Comparison of ENCODE assay signal across 11 cellular contexts in the genomic region with DNA sequence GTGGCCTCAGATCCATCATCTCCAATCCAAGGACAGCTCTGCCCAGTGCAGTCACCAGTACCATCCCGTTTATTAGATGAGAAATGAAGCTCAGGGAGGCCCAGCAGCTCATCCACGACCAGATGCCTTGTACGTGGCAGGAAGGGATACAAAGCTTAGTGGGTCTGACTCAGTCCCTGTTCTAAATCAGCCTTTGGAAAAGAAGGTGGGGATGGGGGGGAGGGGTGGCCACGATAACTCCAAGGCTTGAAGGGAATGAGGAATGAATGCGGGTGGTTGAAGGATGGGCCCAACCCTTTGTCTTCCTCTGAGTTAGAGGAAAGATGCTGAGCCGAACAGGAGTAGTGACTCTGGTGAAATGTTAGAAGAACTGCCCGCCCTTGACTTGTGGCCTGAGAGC. TPM values are rescaled to one million over a fixed set of nuclear protein-coding genes. Genes with fewer than 3 reads are reported as not detected.
DNase-seq lines count a peak whose midpoint lies in the region; ATAC-seq, FAIRE-seq and TF ChIP-seq lines count a peak whose summit lies in the region.
"Had no signal": no experiment of that assay in that cellular context is flagged by ENCODE, and none has a peak within 500 bp of the region (broad histone marks: within the 10 kb centered on the region; RNA-seq: fewer than 3 reads in every experiment).

No MANE protein-coding gene starts in this region.

- no peak for ATAC-seq in heart left ventricle
- ATAC-seq: psoas muscle had no signal

- H3K4me1 ChIP-seq in kidney (ENCODE audit: control insufficient read depth in 1 of 2, insufficient read depth in 1 of 2, low read depth in 1 of 2, low read length in 2 of 2), result peaks cover 14 to 24% of the 10 kb centered on the region in 2 donors
- peaks cover 16 to 17% of the 10 kb centered on the region in 2 donors for H3K4me1 ChIP-seq in thyroid gland
- H3K4me1 ChIP-seq in heart left ventricle, result peaks cover 0 to 6% (median 0%) of the 10 kb centered on the region in 12 donors
- H3K4me1 ChIP-seq: psoas muscle had no signal

- H3K9me3 ChIP-seq in kidney (ENCODE audit: control insufficient read depth in 1 of 2, low read length in 2 of 2), result no peaks in the 10 kb centered on the region
- no peaks in the 10 kb centered on the region for H3K9me3 ChIP-seq in thyroid gland
- no peaks in the 10 kb centered on the region for H3K9me3 ChIP-seq in heart left ventricle
- H3K9me3 ChIP-seq: psoas muscle had no signal

- no peak for FAIRE-seq in RCC 7860 (lab: Jason Lieb, UNC)
- no peak for FAIRE-seq in kidney (lab: Jason Lieb, UNC)
- no peak for FAIRE-seq in frontal cortex (lab: Jason Lieb, UNC)

- no peak overlapping the region for H3K9ac ChIP-seq in kidney (ENCODE audit: low read length in 2 of 2)

- intact Hi-C loops in kidney (cut with DNase I), result no loop called here
- intact Hi-C loops in thyroid gland (cut with DNase I), result no loop called here
- intact Hi-C loops in heart left ventricle (cut with DNase I), result no loop called here

- TF ChIP-seq POLR2A in thyroid gland (IDR thresholded peaks at IDR 0.05) (no peak), heart left ventricle (IDR thresholded peaks at IDR 0.05) (no peak)

- H3K27me3 ChIP-seq in thyroid gland (no peaks in the 10 kb centered on the region), heart left ventricle (no peaks in the 10 kb centered on the region)

- WGBS in thyroid gland, 2 donors, result 80 to 83% methylated on average over 7 of the region's 7 CpGs
- WGBS in heart left ventricle, 4 donors, result 77 to 86% (median 85%) methylated on average over 7 of the region's 7 CpGs

- H3K4me3 ChIP-seq in kidney (ENCODE audit: low read length in 2 of 2) (no peak overlapping the region), thyroid gland (replicated peaks in 1 of 3) (no peak overlapping the region), heart left ventricle (no peak overlapping the region)
- H3K4me3 ChIP-seq: psoas muscle had no signal

- DNase-seq in RCC 7860 (ENCODE audit: low spot score) (peak; percentile 24), kidney (no peak), thyroid gland (no peak), frontal cortex (ENCODE audit: low spot score in 2 of 2) (no peak), heart left ventricle (no peak)
- DNase-seq: activated CD4-positive, alpha-beta T cell treated with anti-CD3 and anti-CD28 coated beads for 48 hours; C1 segment of cervical spinal cord; DND-41; H9; kidney glomerular epithelial cell; psoas muscle had no signal

- H3K27ac ChIP-seq in kidney (ENCODE audit: low read depth in 2 of 2, low read length in 2 of 2), result peak overlapping the region; percentile 69 to 78
- peak overlapping the region in 2 of 3 donors; percentile 95 for H3K27ac ChIP-seq in thyroid gland
- no peak overlapping the region for H3K27ac ChIP-seq in heart left ventricle
- H3K27ac ChIP-seq: psoas muscle had no signal

- H3K36me3 ChIP-seq in kidney (ENCODE audit: control insufficient read depth in 1 of 2, insufficient read depth in 2 of 2, low read length in 2 of 2) (peaks cover 0 to 4% of the 10 kb centered on the region in 2 donors), thyroid gland (no peaks in the 10 kb centered on the region), heart left ventricle (no peaks in the 10 kb centered on the region)

- TF ChIP-seq CTCF in kidney (IDR thresholded peaks at IDR 0.05; ENCODE audit: borderline replicate concordance, extremely low read depth, insufficient read depth), result no peak
- no peak for TF ChIP-seq CTCF in thyroid gland (IDR thresholded peaks at IDR 0.05)
- TF ChIP-seq CTCF in heart left ventricle (IDR thresholded peaks at IDR 0.05), result no peak

RNA-seq across cellular contexts. Expression of gene LLGL2, which starts 25.8 kb away (rescaled TPM):
- total RNA-seq in kidney (262 TPM), thyroid gland (10 to 100 TPM; 35.6 to 73.5 (median 53.8) TPM), frontal cortex (0.82 TPM), heart left ventricle (1 to 10 TPM; 1.8 to 5.9 (median 3.4) TPM)
- polyA plus RNA-seq in kidney (ENCODE audit: insufficient read depth, low read depth, low replicate concordance) (181 TPM), heart left ventricle (1 to 10 TPM; 6.6 to 8.1 TPM)

RNA-seq across cellular contexts. Expression of gene TSEN54, which starts 34.9 kb away (rescaled TPM):
- total RNA-seq in kidney (25.8 TPM), thyroid gland (10 to 100 TPM; 11.6 to 46.6 (median 25.8) TPM), frontal cortex (11.4 TPM), heart left ventricle (10 to 100 TPM in 2 of 9 donors, 1 to 10 TPM in 7; 4.0 to 11.6 (median 7.1) TPM)
- polyA plus RNA-seq in kidney (ENCODE audit: insufficient read depth, low read depth, low replicate concordance) (33.8 TPM), heart left ventricle (10 to 100 TPM in 1 of 2 donors, 1 to 10 TPM in 1; 9.4 to 12.4 TPM)

RNA-seq across cellular contexts. Expression of gene CASKIN2, which starts 35.9 kb away (rescaled TPM):
- 98.6 TPM for total RNA-seq in kidney
- 25.0 TPM for polyA plus RNA-seq in kidney (ENCODE audit: insufficient read depth, low read depth, low replicate concordance)
- 10 to 100 TPM; 15.0 to 87.2 (median 21.7) TPM for total RNA-seq in thyroid gland
- total RNA-seq in frontal cortex, result 6.1 TPM
- 10 to 100 TPM; 27.1 to 51.2 (median 39.3) TPM for total RNA-seq in heart left ventricle
- polyA plus RNA-seq in heart left ventricle, result 10 to 100 TPM; 19.5 to 23.2 TPM

RNA-seq across cellular contexts. Expression of gene MYO15B, which starts 36.3 kb away (rescaled TPM):
- total RNA-seq in kidney (286 TPM), thyroid gland (100 to 1,000 TPM in 2 of 4 donors, 10 to 100 TPM in 2; 64.9 to 209 (median 120) TPM), frontal cortex (19.6 TPM), heart left ventricle (10 to 100 TPM; 14.0 to 76.4 (median 42.9) TPM)
- polyA plus RNA-seq in kidney (ENCODE audit: insufficient read depth, low read depth, low replicate concordance) (139 TPM), heart left ventricle (10 to 100 TPM; 23.5 to 72.0 TPM)

Comparison
In these comparisons a context has a peak if more than half of its experiments do, and no peak if none do; other contexts are left out.
1. H3K27ac ChIP-seq: peak in kidney (2 of 2) and thyroid gland (2 of 3); none in heart left ventricle (0 of 12).
2. RNA of gene LLGL2, which starts 25.8 kb away (total RNA-seq): 262 TPM in kidney (single experiment) and 35.6 to 73.5 TPM in thyroid gland; 1.8 to 5.9 TPM in heart left ventricle and 0.82 TPM in frontal cortex (single experiment); every median in the first group is over 4 times any median in the second.